ENCODE assay signal across 9 cellular contexts in genomic region chr13:109778102-109778542, GRCh38. TPM values are rescaled to one million over a fixed set of nuclear protein-coding genes. Genes with fewer than 3 reads are reported as not detected.
DNase-seq lines count a peak whose midpoint lies in the region; ATAC-seq, FAIRE-seq and TF ChIP-seq lines count a peak whose summit lies in the region.
"Had no signal": no experiment of that assay in that cellular context is flagged by ENCODE, and none has a peak within 500 bp of the region (broad histone marks: within the 10 kb centered on the region; RNA-seq: fewer than 3 reads in every experiment).

No MANE protein-coding gene starts in this region.

- H3K27me3 Mint-ChIP-seq in endodermal cell (ENCODE audit: insufficient read depth), result no peaks in the 10 kb centered on the region

- TF ChIP-seq CTCF in endodermal cell (conservative IDR thresholded peaks at IDR 0.05), result no peak
- no peak for TF ChIP-seq CTCF in Peyer's patch (IDR thresholded peaks at IDR 0.05)

- no peaks in the 10 kb centered on the region for H3K9me3 Mint-ChIP-seq in endodermal cell
- H3K9me3 Mint-ChIP-seq: nephron had no signal

- TF ChIP-seq POLR2A in Peyer's patch (IDR thresholded peaks at IDR 0.05), result no peak

- H3K4me3 ChIP-seq in endodermal cell (ENCODE audit: low read length) (peak overlapping the region; percentile 30), small intestine (ENCODE audit: low read depth in 1 of 2, low read length in 2 of 2) (no peak overlapping the region), H7 (ENCODE audit: insufficient read depth, low read depth, low read length) (no peak overlapping the region), Peyer's patch (peak overlapping the region in 2 of 4 donors; percentile 51 to 90)

- no peak overlapping the region for H3K27ac Mint-ChIP-seq in endodermal cell
- H3K27ac Mint-ChIP-seq: nephron had no signal

- H3K4me1 Mint-ChIP-seq in endodermal cell, result peaks cover 42% of the 10 kb centered on the region

- H3K4me3 Mint-ChIP-seq in endodermal cell, result no peak overlapping the region
- H3K4me3 Mint-ChIP-seq: nephron had no signal

- H3K9me3 ChIP-seq in endodermal cell (ENCODE audit: control insufficient read depth, low read length) (no peaks in the 10 kb centered on the region), small intestine (ENCODE audit: control insufficient read depth, low read depth) (no peaks in the 10 kb centered on the region), Peyer's patch (no peaks in the 10 kb centered on the region)

- DNase-seq in NOMO-1 treated with DMSO at 0.1 percent for 48 hours (lab: John Stamatoyannopoulos, UW; ENCODE audit: unreplicated experiment) (peak; percentile 48), NOMO-1 treated with dmso at 0.1 percent for 144 hours (lab: John Stamatoyannopoulos, UW; ENCODE audit: unreplicated experiment) (no peak), RKO (ENCODE audit: low spot score) (peak; percentile 23), endodermal cell (no peak), small intestine (peak; percentile 60), H7 (no peak), Peyer's patch (no peak)

- H3K27ac ChIP-seq in endodermal cell (ENCODE audit: low read depth, low read length) (no peak overlapping the region), small intestine (ENCODE audit: low read depth in 1 of 2, low read length in 1 of 2) (peak overlapping the region in 1 of 2 donors; percentile 34), Peyer's patch (peak overlapping the region in 1 of 4 donors; percentile 23)

- H3K36me3 ChIP-seq in endodermal cell (ENCODE audit: control insufficient read depth, insufficient read depth, low read length) (peaks cover 3% of the 10 kb centered on the region), small intestine (ENCODE audit: control insufficient read depth in 2 of 2, insufficient read depth in 2 of 2, low read length in 2 of 2) (peaks cover 0 to 4% of the 10 kb centered on the region in 2 donors), H7 (replicated peaks; ENCODE audit: control insufficient read depth, insufficient read depth, low read length) (no peaks in the 10 kb centered on the region), Peyer's patch (peaks cover 0 to 22% (median 0%) of the 10 kb centered on the region in 3 donors)

- ATAC-seq in GM19328 (IDR thresholded peaks at IDR 0.05; ENCODE audit: unreplicated experiment), result no peak

- H3K36me3 Mint-ChIP-seq in endodermal cell (ENCODE audit: low read depth), result peaks cover 18% of the 10 kb centered on the region

- no peak for FAIRE-seq in small intestine (lab: Jason Lieb, UNC)

- H3K9ac ChIP-seq in endodermal cell (ENCODE audit: extremely low read depth, low read length, poor library complexity, severe bottlenecking), result no peak overlapping the region

- no peaks in the 10 kb centered on the region for H3K4me1 ChIP-seq in endodermal cell (ENCODE audit: control insufficient read depth, insufficient read depth, low read length)
- peaks cover 0 to 17% of the 10 kb centered on the region in 2 donors for H3K4me1 ChIP-seq in small intestine (ENCODE audit: control insufficient read depth in 2 of 2, insufficient read depth in 1 of 2, low read depth in 1 of 2, low read length in 1 of 2)
- H3K4me1 ChIP-seq in Peyer's patch, result peaks cover 0 to 55% (median 3%) of the 10 kb centered on the region in 4 donors

- 78 to 79% methylated on average over 5 to 6 of the region's 6 CpGs for WGBS in endodermal cell (ENCODE audit: insufficient coverage in 1 of 2, insufficient read length in 1 of 2), 2 experiments
- 40 to 48% (median 40%) methylated on average over 6 of the region's 6 CpGs for WGBS in small intestine, 3 donors

- H3K27me3 ChIP-seq in endodermal cell (ENCODE audit: control insufficient read depth, insufficient read depth, low read length, poor library complexity, severe bottlenecking) (no peaks in the 10 kb centered on the region), small intestine (ENCODE audit: control insufficient read depth in 2 of 2, insufficient read depth in 2 of 2, low read length in 2 of 2) (no peaks in the 10 kb centered on the region), H7 (ENCODE audit: control insufficient read depth, insufficient read depth, low read length) (no peaks in the 10 kb centered on the region; the same call in 1 of the 2 replicates), Peyer's patch (no peaks in the 10 kb centered on the region)

RNA-seq across cellular contexts. Expression of gene IRS2, which starts 8.3 kb away (rescaled TPM):
- total RNA-seq in endodermal cell (10 to 100 TPM; 16.9 to 23.7 TPM), Peyer's patch (10 to 100 TPM in 3 of 4 donors, 1 to 10 TPM in 1; 8.3 to 41.1 (median 22.3) TPM)
- polyA plus RNA-seq in endodermal cell (2013, experiment 1 of 2), result 9.5 TPM
- polyA plus RNA-seq in endodermal cell (2013, experiment 2 of 2), result 9.9 TPM
- 1 to 10 TPM; 3.8 to 6.2 (median 3.9) TPM for polyA plus RNA-seq in small intestine
- total RNA-seq in H7 (2014; rRNA removed; shearing (Covaris generic)), result 4.3 and 9.0 TPM in 2 replicates

Comparison
In these comparisons a context has a peak if more than half of its experiments do, and no peak if none do; other contexts are left out.
1. DNase-seq: peak in NOMO-1 treated with DMSO at 0.1 percent for 48 hours (single experiment), RKO (single experiment) and small intestine (single experiment); none in NOMO-1 treated with dmso at 0.1 percent for 144 hours (single experiment), endodermal cell (single experiment), H7 (single experiment) and Peyer's patch (0 of 3).